ENCODE assay signal across 9 cellular contexts in the genomic region with DNA sequence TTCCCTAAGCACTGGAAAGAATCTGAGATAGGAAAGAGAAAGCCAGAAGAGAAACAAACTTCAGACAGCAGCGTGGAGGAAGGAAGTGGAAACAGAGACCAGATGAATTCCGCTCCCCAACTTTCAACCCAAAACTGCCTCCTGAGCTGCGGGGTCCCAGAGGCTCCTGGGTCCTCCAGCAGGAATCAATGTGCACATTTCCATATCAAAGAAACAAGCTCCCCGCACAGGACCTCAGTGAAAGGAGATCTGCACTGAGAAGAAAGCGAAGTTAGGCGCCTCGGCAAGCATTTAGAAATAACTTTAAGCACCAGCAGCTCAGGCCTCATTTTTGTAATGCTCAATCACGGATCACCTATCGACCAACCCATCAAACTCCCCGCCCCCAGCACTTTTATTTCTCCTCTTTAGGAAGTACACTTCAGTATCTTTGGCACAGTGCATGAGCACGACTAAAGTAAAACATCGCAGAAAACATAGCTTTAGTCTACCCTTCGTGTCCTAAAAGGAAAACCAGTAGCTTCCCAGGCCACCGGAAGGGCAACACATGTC.
DNase-seq lines count a peak whose midpoint lies in the region; ATAC-seq and TF ChIP-seq lines count a peak whose summit lies in the region.
"Had no signal": no experiment of that assay in that cellular context is flagged by ENCODE, and none has a peak within 500 bp of the region (broad histone marks: within the 10 kb centered on the region; RNA-seq: fewer than 3 reads in every experiment).

No MANE protein-coding gene starts in this region.

- H3K36me3 ChIP-seq in lung (ENCODE audit: control insufficient read depth in 2 of 2, insufficient read depth in 2 of 2, low read length in 2 of 2) (no peaks in the 10 kb centered on the region), stomach (no peaks in the 10 kb centered on the region)

- DNase-seq in activated T-cell treated with anti-CD3 and anti-CD28 coated beads, Interleukin-2, amount 50 U/mL, for 4 hours: no peak
- no peak for DNase-seq in activated T-cell treated with anti-CD3 and anti-CD28 coated beads, Interleukin-2, amount 50 U/mL, for 1 hour
- DNase-seq in activated CD8-positive, alpha-beta T cell treated with anti-CD3 and anti-CD28 coated beads, Interleukin-2, amount 10 ng/mL, durations not matched to agents 7 days and 5 days: peak; percentile 41
- no peak for DNase-seq in lung (ENCODE audit: low spot score)
- no peak for DNase-seq in stomach
- no peak for DNase-seq in LoVo (ENCODE audit: low spot score)
- no peak for DNase-seq in retina
- no peak for DNase-seq in stimulated activated CD4-positive, alpha-beta T cell treated with anti-CD3 and anti-CD28 coated beads, Interleukin-4, amount 100 ng/mL, for 24 hours
- DNase-seq: mesendoderm had no signal

- H3K9me3 Mint-ChIP-seq in activated T-cell treated with anti-CD3 and anti-CD28 coated beads, Interleukin-2, amount 50 U/mL, for 4 hours: peaks cover 9% of the 10 kb centered on the region
- no peaks in the 10 kb centered on the region for H3K9me3 Mint-ChIP-seq in activated CD8-positive, alpha-beta T cell treated with anti-CD3 and anti-CD28 coated beads, Interleukin-2, amount 10 ng/mL, durations not matched to agents 7 days and 5 days (ENCODE audit: insufficient read depth)

- peak overlapping the region; percentile 65 for H3K4me3 Mint-ChIP-seq in activated T-cell treated with anti-CD3 and anti-CD28 coated beads, Interleukin-2, amount 50 U/mL, for 4 hours
- H3K4me3 Mint-ChIP-seq in activated CD8-positive, alpha-beta T cell treated with anti-CD3 and anti-CD28 coated beads, Interleukin-2, amount 10 ng/mL, durations not matched to agents 7 days and 5 days: peak overlapping the region; percentile 74

- CTCF ChIA-PET in activated CD8-positive, alpha-beta T cell treated with anti-CD3 and anti-CD28 coated beads, Interleukin-2, amount 10 ng/mL, durations not matched to agents 7 days and 5 days (lab: Charles Lee): interaction anchor here (0.7 to 2.2 kb wide), 12 partner anchors 16 to 290 kb away, joined by 3 to 18 read pairs (median 3); no protein-coding TSS in a partner anchor

- TF ChIP-seq POLR2A in stomach (IDR thresholded peaks at IDR 0.05): no peak

- 66 to 76% methylated on average over 14 of the region's 14 CpGs for WGBS in lung, 2 donors
- 77 to 88% (median 87%) methylated on average over 14 of the region's 14 CpGs for WGBS in stomach, 5 donors

- H3K4me1 ChIP-seq in lung (ENCODE audit: control insufficient read depth in 2 of 2, insufficient read depth in 2 of 2, low read length in 2 of 2) (peaks cover 2 to 4% of the 10 kb centered on the region in 2 donors), stomach (peaks cover 0 to 15% (median 3%) of the 10 kb centered on the region in 4 donors)

- no peaks in the 10 kb centered on the region for H3K27me3 ChIP-seq in lung (ENCODE audit: control insufficient read depth, insufficient read depth)
- no peaks in the 10 kb centered on the region for H3K27me3 ChIP-seq in stomach

- POLR2A ChIA-PET in activated CD8-positive, alpha-beta T cell treated with anti-CD3 and anti-CD28 coated beads, Interleukin-2, amount 10 ng/mL, durations not matched to agents 7 days and 5 days (lab: Charles Lee): interaction anchor here (0.6 to 3.5 kb wide), 13 partner anchors 8 to 291 kb away, joined by 3 to 18 read pairs (median 3); no protein-coding TSS in a partner anchor

- H3K4me3 ChIP-seq in lung: no peak overlapping the region
- H3K4me3 ChIP-seq in stomach: no peak overlapping the region

- peak overlapping the region; percentile 96 for H3K27ac Mint-ChIP-seq in activated CD8-positive, alpha-beta T cell treated with anti-CD3 and anti-CD28 coated beads, Interleukin-2, amount 10 ng/mL, durations not matched to agents 7 days and 5 days

- no peaks in the 10 kb centered on the region for H3K27me3 Mint-ChIP-seq in activated T-cell treated with anti-CD3 and anti-CD28 coated beads, Interleukin-2, amount 50 U/mL, for 4 hours (ENCODE audit: low read depth)
- H3K27me3 Mint-ChIP-seq in activated CD8-positive, alpha-beta T cell treated with anti-CD3 and anti-CD28 coated beads, Interleukin-2, amount 10 ng/mL, durations not matched to agents 7 days and 5 days (ENCODE audit: low read depth): no peaks in the 10 kb centered on the region

- no peak for ATAC-seq in activated T-cell treated with anti-CD3 and anti-CD28 coated beads, Interleukin-2, amount 50 U/mL, for 4 hours
- peak; percentile 5 for ATAC-seq in activated CD8-positive, alpha-beta T cell treated with anti-CD3 and anti-CD28 coated beads, Interleukin-2, amount 10 ng/mL, durations not matched to agents 7 days and 5 days
- no peak for ATAC-seq in lung (ENCODE audit: insufficient read depth, low FRiP score)

- H3K9me3 ChIP-seq in lung (ENCODE audit: control insufficient read depth in 2 of 2, insufficient read depth in 1 of 2, low read length in 1 of 2) (no peaks in the 10 kb centered on the region), stomach (no peaks in the 10 kb centered on the region)

- TF ChIP-seq CTCF in lung (IDR thresholded peaks at IDR 0.05; ENCODE audit: control extremely low read depth, extremely low read depth): no peak
- no peak for TF ChIP-seq CTCF in stomach (IDR thresholded peaks at IDR 0.05)

- no peak for TF ChIP-seq EP300 in stomach (IDR thresholded peaks at IDR 0.05)

- peak overlapping the region; percentile 58 to 87 for H3K27ac ChIP-seq in lung (ENCODE audit: low read depth in 1 of 2, low read length in 1 of 2)
- peak overlapping the region; percentile 49 to 80 (median 67) for H3K27ac ChIP-seq in stomach

- H3K4me1 Mint-ChIP-seq in activated T-cell treated with anti-CD3 and anti-CD28 coated beads, Interleukin-2, amount 50 U/mL, for 4 hours (ENCODE audit: low read depth): peaks cover 83% of the 10 kb centered on the region
- peaks cover 72% of the 10 kb centered on the region for H3K4me1 Mint-ChIP-seq in activated CD8-positive, alpha-beta T cell treated with anti-CD3 and anti-CD28 coated beads, Interleukin-2, amount 10 ng/mL, durations not matched to agents 7 days and 5 days (ENCODE audit: low read depth)

- H3K36me3 Mint-ChIP-seq in activated T-cell treated with anti-CD3 and anti-CD28 coated beads, Interleukin-2, amount 50 U/mL, for 4 hours (ENCODE audit: insufficient read depth): peaks cover 4% of the 10 kb centered on the region
- H3K36me3 Mint-ChIP-seq in activated CD8-positive, alpha-beta T cell treated with anti-CD3 and anti-CD28 coated beads, Interleukin-2, amount 10 ng/mL, durations not matched to agents 7 days and 5 days (ENCODE audit: low read depth): peaks cover 20% of the 10 kb centered on the region

- intact Hi-C loops in stomach (cut with DNase I; ENCODE audit: low total_unique reads): no loop called here
